Comparison of ENCODE assay signal across 9 cellular contexts in the genomic region with DNA sequence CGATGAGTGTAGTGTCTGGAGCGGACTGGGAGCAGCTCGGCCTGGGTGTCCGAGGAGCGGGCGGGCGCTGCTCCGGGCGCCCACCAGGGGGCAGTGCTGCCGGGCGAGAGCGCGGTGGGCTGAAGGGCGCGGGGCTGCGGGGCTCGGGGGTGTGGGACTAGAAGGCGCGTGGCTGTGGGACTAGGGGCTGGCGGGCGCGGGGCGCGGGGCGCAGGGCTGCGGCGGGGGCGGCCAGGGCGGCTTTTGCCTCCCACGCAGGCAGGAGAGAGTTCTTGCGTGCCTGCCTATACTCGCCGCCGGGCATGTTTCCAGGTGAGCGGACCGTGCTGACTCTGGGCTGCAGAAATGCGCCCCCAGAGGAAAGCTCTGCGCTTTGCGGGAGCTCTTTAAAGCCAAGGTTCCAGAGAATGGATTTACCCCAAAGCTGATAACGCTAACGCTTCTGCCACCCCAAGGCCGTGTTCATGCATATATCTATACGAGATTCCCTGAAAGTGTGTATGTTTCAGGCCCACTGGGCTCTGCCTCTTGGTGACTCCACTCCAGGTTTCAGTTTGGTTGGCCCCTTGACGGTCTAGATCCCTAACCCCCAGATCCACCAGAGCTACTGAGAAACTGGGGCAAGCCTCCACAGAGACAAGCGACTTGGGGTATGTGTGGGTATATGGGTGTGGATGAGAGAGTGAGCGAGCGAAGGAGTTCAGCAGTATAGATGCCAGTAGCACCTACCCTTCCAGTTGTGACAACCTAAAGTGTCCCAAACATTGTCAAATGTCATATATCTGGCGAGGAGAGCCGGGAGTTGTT. TPM values are rescaled to one million over a fixed set of nuclear protein-coding genes. Genes with fewer than 3 reads are reported as not detected.
DNase-seq lines count a peak whose midpoint lies in the region; ATAC-seq and TF ChIP-seq lines count a peak whose summit lies in the region.
"Had no signal": no experiment of that assay in that cellular context is flagged by ENCODE, and none has a peak within 500 bp of the region (broad histone marks: within the 10 kb centered on the region; RNA-seq: fewer than 3 reads in every experiment).

No MANE protein-coding gene starts in this region.

- peak; percentile 52 for TF ChIP-seq CTCF in BE2C (IDR thresholded peaks at IDR 0.05; ENCODE audit: low read depth, low read length)
- TF ChIP-seq CTCF in neural crest cell (conservative IDR thresholded peaks at IDR 0.05): peak; percentile 86

- no peaks in the 10 kb centered on the region for H3K36me3 Mint-ChIP-seq in neural crest cell (ENCODE audit: low read depth)

- H3K36me3 ChIP-seq in BE2C: no peaks in the 10 kb centered on the region

- H3K27me3 Mint-ChIP-seq in neural crest cell (ENCODE audit: low read depth): peaks cover 10% of the 10 kb centered on the region

- no peak overlapping the region for H3K27ac Mint-ChIP-seq in neural crest cell (ENCODE audit: unreplicated experiment)

- no peaks in the 10 kb centered on the region for H3K4me1 ChIP-seq in BE2C

- ATAC-seq in GM19043 (IDR thresholded peaks at IDR 0.05; ENCODE audit: low read depth, unreplicated experiment) (peak; percentile 91), HG03342 (IDR thresholded peaks at IDR 0.05; ENCODE audit: unreplicated experiment) (peak; percentile 96)
- ATAC-seq in stimulated activated naive CD8-positive, alpha-beta T cell treated with anti-CD3 and anti-CD28 coated beads, Interleukin-15, Interleukin-2, amounts not matched to agents 100 U/mL and 50 U/mL, for 24 hours: peak; percentile 88

- peak overlapping the region; percentile 81 for H3K4me3 Mint-ChIP-seq in neural crest cell

- H3K27me3 ChIP-seq in BE2C: no peaks in the 10 kb centered on the region

- no peaks in the 10 kb centered on the region for H3K9me3 Mint-ChIP-seq in neural crest cell

- peaks cover 11% of the 10 kb centered on the region for H3K4me1 Mint-ChIP-seq in neural crest cell

- no peaks in the 10 kb centered on the region for H3K9me3 ChIP-seq in BE2C

- peak overlapping the region; percentile 52 for H3K4me3 ChIP-seq in BE2C (ENCODE audit: low read depth, low read length)
- H3K4me3 ChIP-seq: SK-N-MC had no signal

- DNase-seq in BE2C (peak; percentile 82), OCI-M1 (lab: John Stamatoyannopoulos, UW) (peak; percentile 76), fibroblast of the conjunctiva (ENCODE audit: low read depth) (peak; percentile 46), neural crest cell (ENCODE audit: low read depth, low spot score) (peak; percentile 79)
- DNase-seq in activated T-helper 1 cell treated with anti-CD3 and anti-CD28 coated beads, Interleukin-2, amount 50 U/mL, for 16 hours (ENCODE audit: low read depth in 1 of 2, low spot score in 1 of 2): peak; percentile 43 to 49
- peak; percentile 77 for DNase-seq in stimulated activated naive CD8-positive, alpha-beta T cell treated with anti-CD3 and anti-CD28 coated beads, Interleukin-15, Interleukin-2, amounts not matched to agents 100 U/mL and 50 U/mL, for 24 hours

RNA-seq across cellular contexts. Expression of a gene that starts 56.2 kb away (rescaled TPM):
- not detected for polyA plus RNA-seq in BE2C (2012; ENCODE audit: insufficient read depth, insufficient read length, low read depth)
- 5.3 and 5.6 TPM in 2 replicates for total RNA-seq in neural crest cell

Comparison
In these comparisons a context has a peak if more than half of its experiments do, and no peak if none do; other contexts are left out.
1. Peak in every context shown above with its lines: DNase-seq, ATAC-seq and H3K4me3 ChIP-seq.